In the genomic region with DNA sequence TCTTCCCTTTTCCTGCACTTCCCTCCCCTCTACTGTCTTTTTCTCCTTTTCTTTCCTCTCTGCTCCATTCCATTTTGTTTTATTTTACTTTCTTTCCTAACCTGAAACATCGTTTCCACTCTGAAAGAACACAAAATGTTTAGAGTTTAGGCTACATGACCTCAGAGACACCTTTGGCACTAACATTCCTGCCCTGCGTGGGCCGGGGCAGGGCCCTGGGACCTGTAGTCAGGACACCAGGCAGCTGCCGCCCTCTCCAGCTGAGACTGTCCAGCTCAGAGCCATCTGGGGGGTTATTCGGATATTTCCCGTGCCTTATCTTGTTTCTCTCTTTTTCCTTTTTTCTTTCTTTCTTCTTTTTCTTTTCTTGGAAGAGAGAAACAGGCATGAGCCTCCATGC, we compare ENCODE assay signal across 21 cellular contexts.
"Had no signal": no experiment of that assay in that cellular context is flagged by ENCODE, and none has a peak within 500 bp of the region (broad histone marks: within the 10 kb centered on the region; RNA-seq: fewer than 3 reads in every experiment).

No MANE protein-coding gene starts in this region.

- H3K27me3 ChIP-seq: esophagus muscularis mucosa, gastrocnemius medialis, neutrophil, tibial artery, upper lobe of right lung, vagina had no signal

- H3K4me3 ChIP-seq: esophagus muscularis mucosa, gastrocnemius medialis, left ventricle myocardium inferior, lung, psoas muscle, skin epidermis, tibial artery, upper lobe of right lung, vagina had no signal

- H3K4me3 Mint-ChIP-seq: dendritic cell treated with granulocyte-macrophage colony-stimulating factor and Interleukin-4, amounts not matched to agents 40 ng/mL and 50 ng/mL, for 4 days; effector memory CD8-positive, alpha-beta T cell; naive thymus-derived CD4-positive, alpha-beta T cell had no signal

- H3K9me3 Mint-ChIP-seq: dendritic cell treated with granulocyte-macrophage colony-stimulating factor and Interleukin-4, amounts not matched to agents 40 ng/mL and 50 ng/mL, for 4 days; effector memory CD8-positive, alpha-beta T cell had no signal

- ATAC-seq: effector memory CD8-positive, alpha-beta T cell; gastrocnemius medialis; naive thymus-derived CD4-positive, alpha-beta T cell; psoas muscle; sciatic nerve; upper lobe of right lung had no signal

- H3K27ac ChIP-seq: epithelial cell of prostate, esophagus muscularis mucosa, gastrocnemius medialis, left ventricle myocardium inferior, neutrophil, psoas muscle, skin epidermis, tibial artery, upper lobe of right lung, vagina had no signal

- H3K27ac Mint-ChIP-seq: dendritic cell treated with granulocyte-macrophage colony-stimulating factor and Interleukin-4, amounts not matched to agents 40 ng/mL and 50 ng/mL, for 4 days; effector memory CD8-positive, alpha-beta T cell had no signal

- H3K36me3 ChIP-seq: gastrocnemius medialis, neutrophil, upper lobe of right lung, vagina had no signal

- DNase-seq: effector memory CD8-positive, alpha-beta T cell; gastrocnemius medialis; glutamatergic neuron; islet precursor cell; left ventricle myocardium inferior; naive thymus-derived CD4-positive, alpha-beta T cell; psoas muscle; retina; stimulated activated CD4-positive, alpha-beta T cell treated with anti-CD3 and anti-CD28 coated beads, Interleukin-2, amount 100 ng/mL, for 24 hours; stimulated activated CD4-positive, alpha-beta T cell treated with anti-CD3 and anti-CD28 coated beads, Interleukin-4, amount 100 ng/mL, for 4 hours; stimulated activated naive CD4-positive, alpha-beta T cell treated with Interleukin-2 at 50 U/mL for 16 hours; tibial artery; upper lobe of right lung had no signal

- H3K4me1 ChIP-seq: esophagus muscularis mucosa, gastrocnemius medialis, left ventricle myocardium inferior, psoas muscle, upper lobe of right lung had no signal

- H3K9me3 ChIP-seq: esophagus muscularis mucosa, gastrocnemius medialis, left ventricle myocardium inferior, neutrophil, psoas muscle, tibial artery, upper lobe of right lung, vagina had no signal

- H3K27me3 Mint-ChIP-seq: dendritic cell treated with granulocyte-macrophage colony-stimulating factor and Interleukin-4, amounts not matched to agents 40 ng/mL and 50 ng/mL, for 4 days had no signal
